8 cellular contexts compared by ENCODE assay signal in genomic region chr1:1599919-1600860, GRCh38. TPM values are rescaled to one million over a fixed set of nuclear protein-coding genes. Genes with fewer than 3 reads are reported as not detected.
DNase-seq lines count a peak whose midpoint lies in the region; FAIRE-seq and TF ChIP-seq lines count a peak whose summit lies in the region.

Gene FNDC10 (minus strand): TSS chr1:1600135. CDS start chr1:1600015, 120 bp downstream.

- H3K9me3 ChIP-seq in astrocyte (ENCODE audit: insufficient read depth, low read depth, low read length): no peaks in the 10 kb centered on the region
- H3K9me3 ChIP-seq in vagina: no peaks in the 10 kb centered on the region

- intact Hi-C loops in vagina (cut with DNase I): no loop called here

- no peaks in the 10 kb centered on the region for H3K9me3 Mint-ChIP-seq in activated naive CD4-positive, alpha-beta T cell treated with anti-CD3 and anti-CD28 coated beads, Interleukin-2, amount 10 ng/mL, durations not matched to agents 7 days and 5 days
- no peaks in the 10 kb centered on the region for H3K9me3 Mint-ChIP-seq in astrocyte (ENCODE audit: unreplicated experiment)

- H3K27ac Mint-ChIP-seq in activated naive CD4-positive, alpha-beta T cell treated with anti-CD3 and anti-CD28 coated beads, Interleukin-2, amount 10 ng/mL, durations not matched to agents 7 days and 5 days: peak within 1 kb of the TSS; percentile 67
- no peak within 1 kb of the TSS for H3K27ac Mint-ChIP-seq in astrocyte (ENCODE audit: unreplicated experiment)

- peak within 1 kb of the TSS; percentile 77 for H3K4me2 ChIP-seq in astrocyte (ENCODE audit: low read length)

- H3K27me3 ChIP-seq in astrocyte (ENCODE audit: insufficient read depth, low read length) (peaks cover 14% of the 10 kb centered on the region), vagina (peaks cover 3% of the 10 kb centered on the region)

- no peaks in the 10 kb centered on the region for H3K79me2 ChIP-seq in astrocyte (ENCODE audit: insufficient read depth, low read length)

- H3K36me3 Mint-ChIP-seq in activated naive CD4-positive, alpha-beta T cell treated with anti-CD3 and anti-CD28 coated beads, Interleukin-2, amount 10 ng/mL, durations not matched to agents 7 days and 5 days: peaks cover 2% of the 10 kb centered on the region
- no peaks in the 10 kb centered on the region for H3K36me3 Mint-ChIP-seq in astrocyte (ENCODE audit: low read depth, unreplicated experiment)

- H3K9ac ChIP-seq in astrocyte (ENCODE audit: low read length): no peak within 1 kb of the TSS

- no peak for FAIRE-seq in astrocyte (lab: Jason Lieb, UNC)

- no peak for TF ChIP-seq POLR2A in vagina (IDR thresholded peaks at IDR 0.05)

- DNase-seq in activated naive CD4-positive, alpha-beta T cell treated with anti-CD3 and anti-CD28 coated beads, Interleukin-2, amount 10 ng/mL, durations not matched to agents 7 days and 5 days: peak; percentile 38
- DNase-seq in activated naive CD4-positive, alpha-beta T cell treated with anti-CD3 and anti-CD28 coated beads, Interleukin-2, amount 50 U/mL, for 16 hours: no peak
- no peak for DNase-seq in astrocyte (ENCODE audit: low read depth)
- peak; percentile 70 for DNase-seq in left kidney (ENCODE audit: low read depth, low spot score)
- no peak for DNase-seq in vagina (ENCODE audit: extremely low spot score in 2 of 2)
- DNase-seq in NCI-H2107 treated with DMSO at 0.1 percent for 48 hours (lab: John Stamatoyannopoulos, UW; ENCODE audit: unreplicated experiment): no peak
- DNase-seq in NCI-H226: no peak
- DNase-seq in NCI-H526 treated with DMSO at 0.1 percent for 48 hours (lab: John Stamatoyannopoulos, UW): no peak

- no peaks in the 10 kb centered on the region for H3K36me3 ChIP-seq in astrocyte (ENCODE audit: insufficient read depth, low read length)
- no peaks in the 10 kb centered on the region for H3K36me3 ChIP-seq in vagina

- peaks cover 5% of the 10 kb centered on the region for H4K20me1 ChIP-seq in astrocyte (ENCODE audit: insufficient read depth, low read length)

- peaks cover 59% of the 10 kb centered on the region for H3K27me3 Mint-ChIP-seq in activated naive CD4-positive, alpha-beta T cell treated with anti-CD3 and anti-CD28 coated beads, Interleukin-2, amount 10 ng/mL, durations not matched to agents 7 days and 5 days
- H3K27me3 Mint-ChIP-seq in astrocyte (ENCODE audit: low read depth, unreplicated experiment): peaks cover 23% of the 10 kb centered on the region

- H3K27ac ChIP-seq in astrocyte (ENCODE audit: low read depth, low read length) (no peak within 1 kb of the TSS), vagina (no peak within 1 kb of the TSS)

- peak within 1 kb of the TSS; percentile 77 for H3K4me3 Mint-ChIP-seq in activated naive CD4-positive, alpha-beta T cell treated with anti-CD3 and anti-CD28 coated beads, Interleukin-2, amount 10 ng/mL, durations not matched to agents 7 days and 5 days
- H3K4me3 Mint-ChIP-seq in astrocyte (ENCODE audit: unreplicated experiment): peak within 1 kb of the TSS; percentile 80

- H3K4me3 ChIP-seq in astrocyte (ENCODE audit: insufficient read depth, low read depth, low read length) (peak within 1 kb of the TSS; percentile 17), vagina (peak within 1 kb of the TSS; percentile 47)

- H3K4me1 ChIP-seq in astrocyte (ENCODE audit: insufficient read depth, low read length) (peaks cover 10% of the 10 kb centered on the region), vagina (peaks cover 9% of the 10 kb centered on the region)

- TF ChIP-seq CTCF in astrocyte (IDR thresholded peaks at IDR 0.05; ENCODE audit: insufficient read depth, low read depth, low read length): no peak
- no peak for TF ChIP-seq CTCF in vagina (IDR thresholded peaks at IDR 0.05)

- peaks cover 13% of the 10 kb centered on the region for H3K4me1 Mint-ChIP-seq in activated naive CD4-positive, alpha-beta T cell treated with anti-CD3 and anti-CD28 coated beads, Interleukin-2, amount 10 ng/mL, durations not matched to agents 7 days and 5 days
- no peaks in the 10 kb centered on the region for H3K4me1 Mint-ChIP-seq in astrocyte (ENCODE audit: low read depth, unreplicated experiment)

- CTCF ChIA-PET in activated naive CD4-positive, alpha-beta T cell treated with anti-CD3 and anti-CD28 coated beads, Interleukin-2, amount 10 ng/mL, durations not matched to agents 7 days and 5 days (lab: Charles Lee): no interaction called here

- H2AFZ ChIP-seq in astrocyte (ENCODE audit: low read depth, low read length): peak within 1 kb of the TSS; percentile 34

RNA-seq across cellular contexts. Expression of gene FNDC10, which starts in this region (rescaled TPM):
- total RNA-seq in astrocyte: 7.4 and 8.7 TPM in 2 replicates
- total RNA-seq in vagina: 6.1 TPM

Comparison
In these comparisons a context has a peak if more than half of its experiments do, and no peak if none do; other contexts are left out.
1. DNase-seq: peak in activated naive CD4-positive, alpha-beta T cell treated with anti-CD3 and anti-CD28 coated beads, Interleukin-2, amount 10 ng/mL, durations not matched to agents 7 days and 5 days (single experiment) and left kidney (single experiment); none in activated naive CD4-positive, alpha-beta T cell treated with anti-CD3 and anti-CD28 coated beads, Interleukin-2, amount 50 U/mL, for 16 hours (single experiment), astrocyte (single experiment), vagina (0 of 2), NCI-H2107 treated with DMSO at 0.1 percent for 48 hours (single experiment), NCI-H226 (single experiment) and NCI-H526 treated with DMSO at 0.1 percent for 48 hours (single experiment).